Comparison of ENCODE assay signal across 17 cellular contexts in the genomic region with DNA sequence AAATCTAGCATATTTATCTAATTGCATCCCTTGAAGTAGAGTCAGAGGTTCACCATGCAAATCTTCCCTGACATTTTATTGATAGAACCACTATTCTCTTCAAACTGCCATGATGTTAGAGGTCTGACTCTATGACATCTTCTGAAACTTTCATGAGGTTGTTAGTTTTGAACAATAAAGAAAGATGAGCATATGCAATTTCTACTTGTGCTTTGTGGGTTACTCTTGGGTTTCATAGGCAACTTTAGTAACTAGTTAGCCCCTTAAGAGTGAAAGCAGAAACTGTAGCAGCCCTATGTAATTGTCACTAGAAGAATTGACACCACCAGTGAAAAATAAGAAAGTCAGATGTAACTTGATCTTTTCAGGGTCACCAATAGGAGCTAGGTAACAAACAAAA. TPM values are rescaled to one million over a fixed set of nuclear protein-coding genes. Genes with fewer than 3 reads are reported as not detected.
DNase-seq lines count a peak whose midpoint lies in the region; ATAC-seq and FAIRE-seq lines count a peak whose summit lies in the region.
"Had no signal": no experiment of that assay in that cellular context is flagged by ENCODE, and none has a peak within 500 bp of the region (broad histone marks: within the 10 kb centered on the region; RNA-seq: fewer than 3 reads in every experiment).

No MANE protein-coding gene starts in this region.

- H3K36me3 Mint-ChIP-seq in activated naive CD4-positive, alpha-beta T cell treated with anti-CD3 and anti-CD28 coated beads, Interleukin-2, amount 50 U/mL, for 72 hours, result no peaks in the 10 kb centered on the region
- H3K36me3 Mint-ChIP-seq: memory B cell had no signal

- no peak overlapping the region for H3K27ac Mint-ChIP-seq in activated naive CD4-positive, alpha-beta T cell treated with anti-CD3 and anti-CD28 coated beads, Interleukin-2, amount 50 U/mL, for 72 hours
- H3K27ac Mint-ChIP-seq in stimulated activated naive CD8-positive, alpha-beta T cell treated with anti-CD3 and anti-CD28 coated beads, Interleukin-15, amount 100 ng/mL, for 72 hours, result no peak overlapping the region
- H3K27ac Mint-ChIP-seq: endodermal cell, H9, memory B cell had no signal

- H3K4me3 Mint-ChIP-seq in stimulated activated naive CD8-positive, alpha-beta T cell treated with anti-CD3 and anti-CD28 coated beads, Interleukin-15, amount 100 ng/mL, for 72 hours, result peak overlapping the region in 1 of 2 donors; percentile 30
- H3K4me3 Mint-ChIP-seq: endodermal cell, H9, memory B cell had no signal

- FAIRE-seq in frontal cortex (lab: Jason Lieb, UNC), result no peak
- FAIRE-seq: TTC549 had no signal

- H3K27me3 Mint-ChIP-seq in stimulated activated naive CD8-positive, alpha-beta T cell treated with anti-CD3 and anti-CD28 coated beads, Interleukin-15, amount 100 ng/mL, for 72 hours, result no peaks in the 10 kb centered on the region

- no peak for DNase-seq in activated naive CD4-positive, alpha-beta T cell treated with anti-CD3 and anti-CD28 coated beads, Interleukin-2, amount 50 U/mL, for 72 hours (ENCODE audit: low spot score in 2 of 2)
- no peak for DNase-seq in activated naive CD4-positive, alpha-beta T cell (lab: John Stamatoyannopoulos, UW)
- no peak for DNase-seq in stimulated activated naive CD8-positive, alpha-beta T cell treated with anti-CD3 and anti-CD28 coated beads, Interleukin-15, amount 100 ng/mL, for 72 hours
- no peak for DNase-seq in frontal cortex (ENCODE audit: low spot score in 2 of 2)
- DNase-seq in NOMO-1 treated with DMSO at 0.1 percent for 48 hours (lab: John Stamatoyannopoulos, UW; ENCODE audit: unreplicated experiment), result no peak
- DNase-seq in NCI-H1105 (lab: John Stamatoyannopoulos, UW), result no peak
- DNase-seq: activated naive CD4-positive, alpha-beta T cell treated with anti-CD3 and anti-CD28 coated beads, Interleukin-2, amount 50 U/mL, for 16 hours; endodermal cell; foreskin keratinocyte; H9; NCI-H2171 treated with DMSO at 0.1 percent for 48 hours; SJCRH30; tibial artery had no signal

- H3K4me1 Mint-ChIP-seq in stimulated activated naive CD8-positive, alpha-beta T cell treated with anti-CD3 and anti-CD28 coated beads, Interleukin-15, amount 100 ng/mL, for 72 hours, result peaks cover 33% of the 10 kb centered on the region
- H3K4me1 Mint-ChIP-seq: endodermal cell had no signal

- peak; percentile 31 to 89 for ATAC-seq in activated naive CD4-positive, alpha-beta T cell treated with anti-CD3 and anti-CD28 coated beads, Interleukin-2, amount 50 U/mL, for 72 hours
- ATAC-seq in GM21786 (IDR thresholded peaks at IDR 0.05; ENCODE audit: unreplicated experiment) (peak; percentile 66), HG03342 (IDR thresholded peaks at IDR 0.05; ENCODE audit: unreplicated experiment) (peak; percentile 53)
- peak; percentile 96 for ATAC-seq in stimulated activated naive CD8-positive, alpha-beta T cell treated with anti-CD3 and anti-CD28 coated beads, Interleukin-15, amount 100 ng/mL, for 72 hours
- ATAC-seq: foreskin keratinocyte had no signal

- H3K9me3 Mint-ChIP-seq in activated naive CD4-positive, alpha-beta T cell treated with anti-CD3 and anti-CD28 coated beads, Interleukin-2, amount 50 U/mL, for 72 hours, result peaks cover 0 to 3% of the 10 kb centered on the region in 2 donors
- no peaks in the 10 kb centered on the region for H3K9me3 Mint-ChIP-seq in stimulated activated naive CD8-positive, alpha-beta T cell treated with anti-CD3 and anti-CD28 coated beads, Interleukin-15, amount 100 ng/mL, for 72 hours
- H3K9me3 Mint-ChIP-seq: endodermal cell, H9, memory B cell had no signal

RNA-seq across cellular contexts. Expression of gene ZEB2, which starts 53.1 kb away (rescaled TPM):
- total RNA-seq in activated naive CD4-positive, alpha-beta T cell treated with anti-CD3 and anti-CD28 coated beads, Interleukin-2, amount 50 U/mL, for 72 hours, result 1 to 10 TPM; 4.1 to 6.1 TPM
- 267 TPM for total RNA-seq in frontal cortex

Comparison
In these comparisons a context has a peak if more than half of its experiments do, and no peak if none do; other contexts are left out.
1. RNA of gene ZEB2, which starts 53.1 kb away (total RNA-seq): 267 TPM in frontal cortex (single experiment); 4.1 to 6.1 TPM in activated naive CD4-positive, alpha-beta T cell treated with anti-CD3 and anti-CD28 coated beads, Interleukin-2, amount 50 U/mL, for 72 hours; every median in the first group is over 10 times any median in the second.
2. Peak in every context shown above with its lines, with median percentiles within 50 percentile points of each other: ATAC-seq.